ENCODE assay signal across 8 cellular contexts in genomic region chr9:92764988-92765936, GRCh38. TPM values are rescaled to one million over a fixed set of nuclear protein-coding genes. Genes with fewer than 3 reads are reported as not detected.
DNase-seq lines count a peak whose midpoint lies in the region; ATAC-seq and TF ChIP-seq lines count a peak whose summit lies in the region.

No MANE protein-coding gene starts in this region.

- no peaks in the 10 kb centered on the region for H3K9me3 ChIP-seq in BLaER1

- peak overlapping the region; percentile 99 for H3K4me3 ChIP-seq in BLaER1

- ATAC-seq in HG03432 (IDR thresholded peaks at IDR 0.05; ENCODE audit: unreplicated experiment), result peak; percentile 63

- H3K4me1 ChIP-seq in BLaER1, result peaks cover 55% of the 10 kb centered on the region

- H3K4me2 ChIP-seq in BLaER1, result peak overlapping the region; percentile 92

- H3K36me3 ChIP-seq in BLaER1, result peaks cover 14% of the 10 kb centered on the region; the same call in 1 of the 2 replicates

- no peaks in the 10 kb centered on the region for H3K27me3 ChIP-seq in BLaER1

- peak overlapping the region; percentile 95 for H3K27ac ChIP-seq in BLaER1

- DNase-seq in NCI-H446 treated with DMSO at 0.1 percent for 48 hours (lab: John Stamatoyannopoulos, UW) (peak; percentile 84), cerebellum (ENCODE audit: low spot score) (peak; percentile 99), kidney glomerular epithelial cell (lab: John Stamatoyannopoulos, UW) (peak; percentile 80)
- DNase-seq in activated CD4-positive, alpha-beta T cell treated with anti-CD3 and anti-CD28 coated beads for 1 hour, result peak; percentile 96
- DNase-seq in stimulated activated CD4-positive, alpha-beta T cell treated with anti-CD3 and anti-CD28 coated beads, Interleukin-15, amount 100 ng/mL, for 48 hours (ENCODE audit: low read depth in 2 of 2), result peak; percentile 96 to 97

- peak; percentile 82 for TF ChIP-seq POLR2A in GM19193 (IDR thresholded peaks at IDR 0.05; ENCODE audit: extremely low read depth, insufficient read depth, insufficient read length)

- peaks cover 42% of the 10 kb centered on the region for H4K20me1 ChIP-seq in BLaER1

- peak overlapping the region; percentile 90 for H3K9ac ChIP-seq in BLaER1

RNA-seq across cellular contexts. Expression of gene BICD2, which starts 0.6 kb away (rescaled TPM):
- total RNA-seq in cerebellum, result 32.4 TPM

Comparison
In these comparisons a context has a peak if more than half of its experiments do, and no peak if none do; other contexts are left out.
1. Peak in every context shown above with its lines: DNase-seq, ATAC-seq, H3K4me3 ChIP-seq and H3K27ac ChIP-seq.